Comparison of ENCODE assay signal across 31 cellular contexts in genomic region chr7:126723966-126724544, GRCh38.
"Had no signal": no experiment of that assay in that cellular context is flagged by ENCODE, and none has a peak within 500 bp of the region (broad histone marks: within the 10 kb centered on the region; RNA-seq: fewer than 3 reads in every experiment).

No MANE protein-coding gene starts in this region.

- H3K27ac ChIP-seq: ascending aorta, brain microvascular endothelial cell, coronary artery, left lung, lower lobe of right lung, neutrophil, right lobe of liver, skin epidermis, thoracic aorta, WERI-Rb-1 had no signal

- H3K9me3 ChIP-seq: ascending aorta, left lung, lower lobe of right lung, neutrophil, right lobe of liver, thoracic aorta had no signal

- H3K4me3 ChIP-seq: ascending aorta, coronary artery, left lung, lower lobe of right lung, right lobe of liver, skin epidermis, thoracic aorta had no signal

- H3K27me3 ChIP-seq: ascending aorta, brain microvascular endothelial cell, left lung, neutrophil, right lobe of liver had no signal

- DNase-seq: activated CD4-positive, alpha-beta memory T cell treated with anti-CD3 and anti-CD28 coated beads for 36 hours; activated CD4-positive, alpha-beta T cell treated with anti-CD3 and anti-CD28 coated beads, Interleukin-2, amount 10 ng/mL, durations not matched to agents 24 days and 14 days; activated CD4-positive, CD25-positive, alpha-beta regulatory T cell treated with anti-CD3 and anti-CD28 coated beads, Interleukin-2, amount 50 U/mL, for 72 hours; activated CD8-positive, alpha-beta memory T cell treated with anti-CD3 and anti-CD28 coated beads, Interleukin-2, amount 50 U/mL, for 4 hours; activated effector memory CD4-positive, alpha-beta T cell treated with anti-CD3 and anti-CD28 coated beads, Interleukin-2, amount 50 U/mL, for 16 hours; activated naive CD4-positive, alpha-beta T cell treated with anti-CD3 and anti-CD28 coated beads for 36 hours; activated naive CD8-positive, alpha-beta T cell treated with anti-CD3 and anti-CD28 coated beads, Interleukin-2, amount 10 ng/mL, durations not matched to agents 7 days and 5 days; activated T-cell treated with anti-CD3 and anti-CD28 coated beads, Interleukin-2, amount 50 U/mL, for 1 hour; brain microvascular endothelial cell; foreskin fibroblast; head of caudate nucleus; hippocampal formation; kidney glomerular epithelial cell; left lung; lower lobe of right lung; mesendoderm; natural killer cell; right lobe of liver; stimulated activated CD4-positive, alpha-beta T cell treated with anti-CD3 and anti-CD28 coated beads, Interleukin-12 subunit alpha, Interleukin-12 subunit beta, amount 100 ng/mL, for 4 hours; stimulated activated CD4-positive, alpha-beta T cell treated with anti-CD3 and anti-CD28 coated beads, Interleukin-4, amount 100 ng/mL, for 24 hours; T-helper 17 cell; T1000; trophoblast cell; WERI-Rb-1 had no signal

- ATAC-seq: esophagus mucosa; left lung; lower lobe of right lung; natural killer cell; right lobe of liver; stimulated activated effector memory CD8-positive, alpha-beta T cell treated with anti-CD3 and anti-CD28 coated beads, Interleukin-12 subunit alpha, Interleukin-12 subunit beta, amount 100 ng/mL, for 72 hours; T-helper 17 cell had no signal

- H3K4me1 ChIP-seq: ascending aorta, left lung, lower lobe of right lung, right lobe of liver had no signal

- H3K36me3 ChIP-seq: ascending aorta, brain microvascular endothelial cell, left lung, lower lobe of right lung, neutrophil, right lobe of liver, thoracic aorta, WERI-Rb-1 had no signal
